Comparison of ENCODE assay signal across 8 cellular contexts in the genomic region with DNA sequence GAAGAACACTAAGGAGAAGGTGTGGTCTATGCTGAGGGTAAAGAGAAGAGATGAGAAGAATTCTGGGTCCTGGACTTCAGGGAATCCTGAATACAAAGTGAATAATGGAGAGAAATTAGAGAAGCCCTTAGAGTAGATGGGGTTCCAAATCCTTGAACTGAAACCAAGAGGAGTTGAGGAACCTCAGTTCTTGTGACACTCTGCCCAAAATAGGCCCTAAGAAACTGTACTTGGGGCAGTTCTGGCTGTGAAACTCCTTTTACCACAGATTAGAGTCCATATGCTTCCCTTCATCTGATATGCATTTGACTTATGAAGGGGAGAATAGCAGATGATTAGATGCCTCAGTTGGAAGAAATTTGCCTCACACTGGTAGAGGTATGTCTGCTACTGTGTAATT. TPM values are rescaled to one million over a fixed set of nuclear protein-coding genes. Genes with fewer than 3 reads are reported as not detected.
A peak's percentile ranks its signal among the peaks of the same experiment; 100 is the strongest.
DNase-seq lines count a peak whose midpoint lies in the region; ATAC-seq and TF ChIP-seq lines count a peak whose summit lies in the region.

No MANE protein-coding gene starts in this region.

- H3K4me3 ChIP-seq in RWPE2 (ENCODE audit: severe bottlenecking) (no peak overlapping the region), rectal smooth muscle tissue (ENCODE audit: low read length) (no peak overlapping the region)

- CTCF ChIA-PET in GM10248 (lab: Yijun Ruan, JAX), result interaction anchor here (0.7 to 15.3 kb wide), 12 partner anchors 10 to 363 kb away, joined by 3 to 345 read pairs (median 3); partner anchors contain the start of gene TES

- H3K36me3 ChIP-seq in RWPE2 (ENCODE audit: low read depth) (peaks cover 20% of the 10 kb centered on the region), rectal smooth muscle tissue (ENCODE audit: control insufficient read depth, insufficient read depth, low read length) (no peaks in the 10 kb centered on the region)

- TF ChIP-seq CTCF in RWPE2 (IDR thresholded peaks at IDR 0.05; ENCODE audit: poor library complexity, severe bottlenecking) (no peak), GM10248 (IDR thresholded peaks at IDR 0.05; ENCODE audit: control extremely low read depth, extremely low read depth, low read depth, missing control alignments) (no peak)

- in situ Hi-C loops in G401 (cut with HindIII; ENCODE audit: low sequenced_read_pairs), result no loop called here

- no peaks in the 10 kb centered on the region for H3K9me3 ChIP-seq in RWPE2 (ENCODE audit: severe bottlenecking)

- ATAC-seq in GM18909 (IDR thresholded peaks at IDR 0.05; ENCODE audit: poor library complexity, unreplicated experiment), result peak; percentile 60
- peak; percentile 45 for ATAC-seq in HG02678 (IDR thresholded peaks at IDR 0.05; ENCODE audit: unreplicated experiment)
- ATAC-seq in RWPE2 (ENCODE audit: low read depth), result no peak

- H3K4me1 ChIP-seq in RWPE2 (ENCODE audit: insufficient read depth, poor library complexity, severe bottlenecking) (peaks cover 82% of the 10 kb centered on the region), rectal smooth muscle tissue (ENCODE audit: control insufficient read depth, insufficient read depth, low read length) (peaks cover 51% of the 10 kb centered on the region)

- no peak for DNase-seq in RWPE2 (ENCODE audit: low spot score)
- no peak for DNase-seq in GM10248 (ENCODE audit: extremely low spot score)
- DNase-seq in hypothalamus (lab: John Stamatoyannopoulos, UW), result no peak
- no peak for DNase-seq in iPS-NIHi11 (ENCODE audit: low spot score)
- no peak for DNase-seq in G401 (ENCODE audit: low spot score)

- POLR2A ChIA-PET in GM10248 (lab: Yijun Ruan, JAX), result no interaction called here

- H3K27ac ChIP-seq in RWPE2 (ENCODE audit: poor library complexity, severe bottlenecking) (peak overlapping the region; percentile 63), rectal smooth muscle tissue (ENCODE audit: low read depth, low read length) (peak overlapping the region; percentile 75)

- no peaks in the 10 kb centered on the region for H3K27me3 ChIP-seq in RWPE2 (ENCODE audit: insufficient read depth, poor library complexity, severe bottlenecking)
- no peaks in the 10 kb centered on the region for H3K27me3 ChIP-seq in rectal smooth muscle tissue (ENCODE audit: control insufficient read depth, insufficient read depth, low read length)

- no peak overlapping the region for H3K9ac ChIP-seq in rectal smooth muscle tissue (ENCODE audit: low read length)

RNA-seq across cellular contexts. Expression of gene TES, which starts 19.0 kb away (rescaled TPM):
- total RNA-seq in G401 (2014; rRNA removed; shearing (Covaris generic)), result not detected in 2 replicates
